ENCODE assay signal across 1 cellular context in the genomic region with DNA sequence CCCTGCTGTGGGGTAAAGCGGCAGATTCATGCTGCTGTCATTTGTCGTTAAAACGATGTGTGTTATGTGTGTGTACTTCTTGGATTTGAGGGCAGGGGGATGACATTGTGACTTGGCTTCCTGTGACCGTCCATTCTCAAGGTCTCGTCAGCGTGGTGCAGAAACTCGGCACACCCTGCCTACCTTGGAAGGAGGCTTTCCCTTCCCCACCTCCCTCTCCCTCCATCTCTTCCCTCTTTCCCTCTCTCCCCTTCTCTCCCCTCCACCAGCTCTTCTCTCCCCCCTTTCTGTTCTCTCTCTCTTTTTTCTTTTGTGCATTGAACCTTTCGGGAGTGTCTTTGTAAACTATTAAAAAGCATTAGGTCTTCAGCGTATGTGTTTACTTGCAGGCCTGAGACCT.
TF ChIP-seq lines count a peak whose summit lies in the region.

No MANE protein-coding gene starts in this region.

TF ChIP-seq in K562, 482 proteins besides CTCF, POLR2A, EP300 and RAD21:
- TF ChIP-seq, protein P1, sequence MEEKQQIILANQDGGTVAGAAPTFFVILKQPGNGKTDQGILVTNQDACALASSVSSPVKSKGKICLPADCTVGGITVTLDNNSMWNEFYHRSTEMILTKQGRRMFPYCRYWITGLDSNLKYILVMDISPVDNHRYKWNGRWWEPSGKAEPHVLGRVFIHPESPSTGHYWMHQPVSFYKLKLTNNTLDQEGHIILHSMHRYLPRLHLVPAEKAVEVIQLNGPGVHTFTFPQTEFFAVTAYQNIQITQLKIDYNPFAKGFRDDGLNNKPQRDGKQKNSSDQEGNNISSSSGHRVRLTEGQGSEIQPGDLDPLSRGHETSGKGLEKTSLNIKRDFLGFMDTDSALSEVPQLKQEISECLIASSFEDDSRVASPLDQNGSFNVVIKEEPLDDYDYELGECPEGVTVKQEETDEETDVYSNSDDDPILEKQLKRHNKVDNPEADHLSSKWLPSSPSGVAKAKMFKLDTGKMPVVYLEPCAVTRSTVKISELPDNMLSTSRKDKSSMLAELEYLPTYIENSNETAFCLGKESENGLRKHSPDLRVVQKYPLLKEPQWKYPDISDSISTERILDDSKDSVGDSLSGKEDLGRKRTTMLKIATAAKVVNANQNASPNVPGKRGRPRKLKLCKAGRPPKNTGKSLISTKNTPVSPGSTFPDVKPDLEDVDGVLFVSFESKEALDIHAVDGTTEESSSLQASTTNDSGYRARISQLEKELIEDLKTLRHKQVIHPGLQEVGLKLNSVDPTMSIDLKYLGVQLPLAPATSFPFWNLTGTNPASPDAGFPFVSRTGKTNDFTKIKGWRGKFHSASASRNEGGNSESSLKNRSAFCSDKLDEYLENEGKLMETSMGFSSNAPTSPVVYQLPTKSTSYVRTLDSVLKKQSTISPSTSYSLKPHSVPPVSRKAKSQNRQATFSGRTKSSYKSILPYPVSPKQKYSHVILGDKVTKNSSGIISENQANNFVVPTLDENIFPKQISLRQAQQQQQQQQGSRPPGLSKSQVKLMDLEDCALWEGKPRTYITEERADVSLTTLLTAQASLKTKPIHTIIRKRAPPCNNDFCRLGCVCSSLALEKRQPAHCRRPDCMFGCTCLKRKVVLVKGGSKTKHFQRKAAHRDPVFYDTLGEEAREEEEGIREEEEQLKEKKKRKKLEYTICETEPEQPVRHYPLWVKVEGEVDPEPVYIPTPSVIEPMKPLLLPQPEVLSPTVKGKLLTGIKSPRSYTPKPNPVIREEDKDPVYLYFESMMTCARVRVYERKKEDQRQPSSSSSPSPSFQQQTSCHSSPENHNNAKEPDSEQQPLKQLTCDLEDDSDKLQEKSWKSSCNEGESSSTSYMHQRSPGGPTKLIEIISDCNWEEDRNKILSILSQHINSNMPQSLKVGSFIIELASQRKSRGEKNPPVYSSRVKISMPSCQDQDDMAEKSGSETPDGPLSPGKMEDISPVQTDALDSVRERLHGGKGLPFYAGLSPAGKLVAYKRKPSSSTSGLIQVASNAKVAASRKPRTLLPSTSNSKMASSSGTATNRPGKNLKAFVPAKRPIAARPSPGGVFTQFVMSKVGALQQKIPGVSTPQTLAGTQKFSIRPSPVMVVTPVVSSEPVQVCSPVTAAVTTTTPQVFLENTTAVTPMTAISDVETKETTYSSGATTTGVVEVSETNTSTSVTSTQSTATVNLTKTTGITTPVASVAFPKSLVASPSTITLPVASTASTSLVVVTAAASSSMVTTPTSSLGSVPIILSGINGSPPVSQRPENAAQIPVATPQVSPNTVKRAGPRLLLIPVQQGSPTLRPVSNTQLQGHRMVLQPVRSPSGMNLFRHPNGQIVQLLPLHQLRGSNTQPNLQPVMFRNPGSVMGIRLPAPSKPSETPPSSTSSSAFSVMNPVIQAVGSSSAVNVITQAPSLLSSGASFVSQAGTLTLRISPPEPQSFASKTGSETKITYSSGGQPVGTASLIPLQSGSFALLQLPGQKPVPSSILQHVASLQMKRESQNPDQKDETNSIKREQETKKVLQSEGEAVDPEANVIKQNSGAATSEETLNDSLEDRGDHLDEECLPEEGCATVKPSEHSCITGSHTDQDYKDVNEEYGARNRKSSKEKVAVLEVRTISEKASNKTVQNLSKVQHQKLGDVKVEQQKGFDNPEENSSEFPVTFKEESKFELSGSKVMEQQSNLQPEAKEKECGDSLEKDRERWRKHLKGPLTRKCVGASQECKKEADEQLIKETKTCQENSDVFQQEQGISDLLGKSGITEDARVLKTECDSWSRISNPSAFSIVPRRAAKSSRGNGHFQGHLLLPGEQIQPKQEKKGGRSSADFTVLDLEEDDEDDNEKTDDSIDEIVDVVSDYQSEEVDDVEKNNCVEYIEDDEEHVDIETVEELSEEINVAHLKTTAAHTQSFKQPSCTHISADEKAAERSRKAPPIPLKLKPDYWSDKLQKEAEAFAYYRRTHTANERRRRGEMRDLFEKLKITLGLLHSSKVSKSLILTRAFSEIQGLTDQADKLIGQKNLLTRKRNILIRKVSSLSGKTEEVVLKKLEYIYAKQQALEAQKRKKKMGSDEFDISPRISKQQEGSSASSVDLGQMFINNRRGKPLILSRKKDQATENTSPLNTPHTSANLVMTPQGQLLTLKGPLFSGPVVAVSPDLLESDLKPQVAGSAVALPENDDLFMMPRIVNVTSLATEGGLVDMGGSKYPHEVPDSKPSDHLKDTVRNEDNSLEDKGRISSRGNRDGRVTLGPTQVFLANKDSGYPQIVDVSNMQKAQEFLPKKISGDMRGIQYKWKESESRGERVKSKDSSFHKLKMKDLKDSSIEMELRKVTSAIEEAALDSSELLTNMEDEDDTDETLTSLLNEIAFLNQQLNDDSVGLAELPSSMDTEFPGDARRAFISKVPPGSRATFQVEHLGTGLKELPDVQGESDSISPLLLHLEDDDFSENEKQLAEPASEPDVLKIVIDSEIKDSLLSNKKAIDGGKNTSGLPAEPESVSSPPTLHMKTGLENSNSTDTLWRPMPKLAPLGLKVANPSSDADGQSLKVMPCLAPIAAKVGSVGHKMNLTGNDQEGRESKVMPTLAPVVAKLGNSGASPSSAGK (IDR thresholded peaks at IDR 0.05) = peak; percentile 31
